In the genomic region with DNA sequence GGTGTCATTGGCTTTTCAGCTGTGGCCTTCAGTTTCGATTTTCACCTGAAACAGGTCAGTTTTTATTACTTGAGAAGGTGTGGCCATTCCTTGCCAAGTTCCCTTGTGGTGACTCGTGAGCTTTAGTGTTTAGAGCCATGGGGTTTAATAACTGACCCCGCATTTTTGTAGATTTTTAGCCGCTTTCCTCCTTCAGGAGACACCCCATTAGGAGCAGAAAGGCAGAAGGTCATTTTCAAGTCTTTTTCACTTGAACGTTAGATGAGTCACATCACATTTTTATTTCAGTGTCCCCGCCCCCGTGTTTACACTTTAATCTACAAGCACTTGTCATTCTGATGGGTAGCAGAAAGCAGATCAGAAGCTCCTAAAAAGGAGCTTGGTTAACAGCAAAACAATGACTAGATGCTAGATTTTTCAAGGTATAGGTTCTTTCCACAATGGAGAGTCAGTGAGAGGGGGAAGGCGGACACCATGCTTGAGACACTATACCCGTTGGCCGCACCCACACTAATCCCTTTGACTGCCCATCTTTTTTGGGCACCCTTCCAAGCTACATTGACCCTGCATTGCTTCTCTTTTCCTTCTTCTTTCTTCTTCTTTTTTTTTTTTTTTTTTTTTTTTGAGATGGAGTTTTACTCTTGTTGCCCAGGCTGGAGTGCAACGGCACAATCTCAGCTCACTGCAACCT, we compare ENCODE assay signal across 7 cellular contexts.
DNase-seq lines count a peak whose midpoint lies in the region; ATAC-seq and TF ChIP-seq lines count a peak whose summit lies in the region.

No MANE protein-coding gene starts in this region.

- peak; percentile 67 for ATAC-seq in stimulated activated effector memory CD8-positive, alpha-beta T cell treated with anti-CD3 and anti-CD28 coated beads, Interleukin-12 subunit alpha, Interleukin-12 subunit beta, amount 100 ng/mL, for 72 hours
- ATAC-seq in GM21737 (IDR thresholded peaks at IDR 0.05; ENCODE audit: unreplicated experiment): no peak
- no peak for ATAC-seq in HG02885 (IDR thresholded peaks at IDR 0.05; ENCODE audit: poor library complexity, unreplicated experiment)

- no peaks in the 10 kb centered on the region for H3K9me3 Mint-ChIP-seq in stimulated activated effector memory CD8-positive, alpha-beta T cell treated with anti-CD3 and anti-CD28 coated beads, Interleukin-12 subunit alpha, Interleukin-12 subunit beta, amount 100 ng/mL, for 72 hours

- H3K4me3 ChIP-seq in foreskin fibroblast (ENCODE audit: low read depth in 1 of 2, low read length in 2 of 2): no peak overlapping the region

- peak overlapping the region; percentile 37 for H3K27ac Mint-ChIP-seq in stimulated activated effector memory CD8-positive, alpha-beta T cell treated with anti-CD3 and anti-CD28 coated beads, Interleukin-12 subunit alpha, Interleukin-12 subunit beta, amount 100 ng/mL, for 72 hours

- no peak for TF ChIP-seq CTCF in foreskin fibroblast (IDR thresholded peaks at IDR 0.05; ENCODE audit: low read depth, low read length)

- peaks cover 74% of the 10 kb centered on the region for H3K36me3 Mint-ChIP-seq in stimulated activated effector memory CD8-positive, alpha-beta T cell treated with anti-CD3 and anti-CD28 coated beads, Interleukin-12 subunit alpha, Interleukin-12 subunit beta, amount 100 ng/mL, for 72 hours

- H3K4me3 Mint-ChIP-seq in stimulated activated effector memory CD8-positive, alpha-beta T cell treated with anti-CD3 and anti-CD28 coated beads, Interleukin-12 subunit alpha, Interleukin-12 subunit beta, amount 100 ng/mL, for 72 hours: no peak overlapping the region

- DNase-seq in HPDE6-E6E7 (ENCODE audit: extremely low spot score) (peak; percentile 32), SW480 (ENCODE audit: low spot score) (peak; percentile 49), foreskin fibroblast (peak; percentile 67 to 80), SIG-M5 treated with dmso at 0.1 percent for 504 hours (lab: John Stamatoyannopoulos, UW; ENCODE audit: unreplicated experiment) (no peak)
- DNase-seq in stimulated activated effector memory CD8-positive, alpha-beta T cell treated with anti-CD3 and anti-CD28 coated beads, Interleukin-12 subunit alpha, Interleukin-12 subunit beta, amount 100 ng/mL, for 72 hours (ENCODE audit: low spot score in 2 of 2): no peak

- H3K4me1 Mint-ChIP-seq in stimulated activated effector memory CD8-positive, alpha-beta T cell treated with anti-CD3 and anti-CD28 coated beads, Interleukin-12 subunit alpha, Interleukin-12 subunit beta, amount 100 ng/mL, for 72 hours: peaks cover 8% of the 10 kb centered on the region

Comparison
In these comparisons a context has a peak if more than half of its experiments do, and no peak if none do; other contexts are left out.
1. DNase-seq: peak in HPDE6-E6E7 (single experiment), SW480 (single experiment) and foreskin fibroblast (2 of 2); none in stimulated activated effector memory CD8-positive, alpha-beta T cell treated with anti-CD3 and anti-CD28 coated beads, Interleukin-12 subunit alpha, Interleukin-12 subunit beta, amount 100 ng/mL, for 72 hours (0 of 2) and SIG-M5 treated with dmso at 0.1 percent for 504 hours (single experiment).